Comparison of ENCODE assay signal across 19 cellular contexts in the genomic region with DNA sequence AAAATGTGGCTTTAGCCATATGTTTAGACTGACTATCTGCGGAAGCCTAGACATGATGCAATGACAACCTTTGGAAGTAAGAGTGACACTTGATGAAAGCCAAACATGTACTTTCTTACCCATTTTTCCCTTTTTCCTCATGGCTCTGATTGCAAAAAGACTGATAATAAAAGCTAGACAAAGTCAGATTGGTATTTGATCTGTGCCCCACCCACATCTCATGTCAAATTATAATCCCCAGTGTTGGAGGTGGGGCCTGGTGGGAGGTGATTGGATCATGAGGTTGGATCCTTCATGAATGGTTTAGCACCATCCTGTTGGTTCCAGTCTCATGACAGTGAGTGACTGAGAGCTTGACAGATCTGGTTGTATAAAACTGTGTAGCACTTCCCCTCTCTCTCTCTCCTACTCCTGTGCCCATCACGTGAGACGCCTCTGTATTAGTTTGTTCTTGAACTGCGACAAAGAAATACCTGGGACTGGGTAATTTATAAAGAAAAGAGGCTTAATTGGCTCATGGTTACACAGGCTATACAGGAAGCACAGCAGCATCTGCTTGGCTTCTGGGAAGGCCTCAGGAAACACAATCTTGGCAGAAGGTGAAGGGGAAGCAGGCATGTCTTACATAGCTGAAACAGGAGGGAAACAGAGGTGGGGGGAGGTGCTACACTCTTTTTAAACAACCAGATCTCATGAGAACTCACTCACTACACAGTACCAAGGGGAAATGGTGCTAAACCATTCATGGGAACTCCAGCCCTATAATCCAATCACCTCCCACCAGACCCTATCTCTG.
DNase-seq lines count a peak whose midpoint lies in the region; ATAC-seq, FAIRE-seq and TF ChIP-seq lines count a peak whose summit lies in the region.
"Had no signal": no experiment of that assay in that cellular context is flagged by ENCODE, and none has a peak within 500 bp of the region (broad histone marks: within the 10 kb centered on the region; RNA-seq: fewer than 3 reads in every experiment).

No MANE protein-coding gene starts in this region.

- no peak overlapping the region for H2BK120ac ChIP-seq in neuronal stem cell (ENCODE audit: low read depth, low read length)

- FAIRE-seq in keratinocyte (lab: Jason Lieb, UNC), result peak; percentile 26
- FAIRE-seq: A204.1, kidney had no signal

- H3K36me3 ChIP-seq in heart left ventricle, result no peaks in the 10 kb centered on the region
- H3K36me3 ChIP-seq in keratinocyte (ENCODE audit: control insufficient read depth in 2 of 2, extremely low read depth in 1 of 2, insufficient read depth in 2 of 2, low read length in 2 of 2), result no peaks in the 10 kb centered on the region
- no peaks in the 10 kb centered on the region for H3K36me3 ChIP-seq in rectal smooth muscle tissue (ENCODE audit: control insufficient read depth, insufficient read depth, low read length)
- no peaks in the 10 kb centered on the region for H3K36me3 ChIP-seq in neuronal stem cell (replicated peaks in 1 of 2; ENCODE audit: control insufficient read depth in 2 of 2, insufficient read depth in 2 of 2, low read length in 2 of 2)
- H3K36me3 ChIP-seq: prostate gland, WERI-Rb-1 had no signal

- H3K4me2 ChIP-seq in keratinocyte (ENCODE audit: control insufficient read depth, extremely low read depth, insufficient read depth, low read depth, low read length), result no peak overlapping the region
- H3K4me2 ChIP-seq in neuronal stem cell (ENCODE audit: insufficient read depth, low read length, poor library complexity, severe bottlenecking), result no peak overlapping the region
- H3K4me2 ChIP-seq: KMS-11 had no signal

- H2AFZ ChIP-seq in keratinocyte (ENCODE audit: control insufficient read depth, low read length) (no peak overlapping the region), neuronal stem cell (ENCODE audit: low read length) (no peak overlapping the region)

- ATAC-seq in heart left ventricle (peak; percentile 12 to 67 (median 40)), right cardiac atrium (no peak), HG03135 (IDR thresholded peaks at IDR 0.05; ENCODE audit: unreplicated experiment) (no peak)
- ATAC-seq: naive thymus-derived CD4-positive, alpha-beta T cell had no signal

- no peak overlapping the region for H4K91ac ChIP-seq in neuronal stem cell (ENCODE audit: low read depth, low read length, poor library complexity)

- H3K27me3 ChIP-seq in heart left ventricle, result no peaks in the 10 kb centered on the region
- H3K27me3 ChIP-seq in right cardiac atrium (ENCODE audit: control insufficient read depth, insufficient read depth), result no peaks in the 10 kb centered on the region
- no peaks in the 10 kb centered on the region for H3K27me3 ChIP-seq in keratinocyte (ENCODE audit: control insufficient read depth, extremely low read depth, insufficient read depth, low read length)
- no peaks in the 10 kb centered on the region for H3K27me3 ChIP-seq in rectal smooth muscle tissue (ENCODE audit: control insufficient read depth, insufficient read depth, low read length)
- H3K27me3 ChIP-seq in neuronal stem cell (ENCODE audit: control insufficient read depth in 3 of 3, insufficient read depth in 3 of 3, low read depth in 1 of 3, low read length in 3 of 3), result no peaks in the 10 kb centered on the region
- H3K27me3 ChIP-seq: testis had no signal

- peaks cover 0 to 28% (median 13%) of the 10 kb centered on the region in 12 donors for H3K4me1 ChIP-seq in heart left ventricle
- peaks cover 3% of the 10 kb centered on the region for H3K4me1 ChIP-seq in right cardiac atrium (ENCODE audit: control insufficient read depth, insufficient read depth, low read length)
- no peaks in the 10 kb centered on the region for H3K4me1 ChIP-seq in keratinocyte (ENCODE audit: control insufficient read depth, extremely low read depth, insufficient read depth, low read length)
- H3K4me1 ChIP-seq in rectal smooth muscle tissue (ENCODE audit: control insufficient read depth, insufficient read depth, low read length), result no peaks in the 10 kb centered on the region
- peaks cover 0 to 1% of the 10 kb centered on the region in 2 donors for H3K4me1 ChIP-seq in neuronal stem cell (ENCODE audit: control insufficient read depth in 2 of 2, insufficient read depth in 1 of 2, low read depth in 1 of 2, low read length in 2 of 2)
- H3K4me1 ChIP-seq: testis had no signal

- TF ChIP-seq POLR2A in heart left ventricle (IDR thresholded peaks at IDR 0.05), result no peak

- no peaks in the 10 kb centered on the region for H3K9me3 ChIP-seq in heart left ventricle
- H3K9me3 ChIP-seq in right cardiac atrium (ENCODE audit: control insufficient read depth, low read length), result no peaks in the 10 kb centered on the region
- no peaks in the 10 kb centered on the region for H3K9me3 ChIP-seq in keratinocyte (ENCODE audit: control insufficient read depth, low read depth, low read length)
- no peaks in the 10 kb centered on the region for H3K9me3 ChIP-seq in neuronal stem cell (replicated peaks in 1 of 2; ENCODE audit: control insufficient read depth in 2 of 2, insufficient read depth in 1 of 2, low read depth in 1 of 2, low read length in 2 of 2)
- H3K9me3 ChIP-seq: prostate gland, testis had no signal

- no peak for TF ChIP-seq CTCF in heart left ventricle (IDR thresholded peaks at IDR 0.05)
- TF ChIP-seq CTCF in keratinocyte (optimal IDR thresholded peaks at IDR 0.05 in 1 of 3, IDR thresholded peaks at IDR 0.05 in 1 of 3, conservative IDR thresholded peaks at IDR 0.05 in 1 of 3; ENCODE audit: extremely low read depth in 1 of 3, insufficient read depth in 2 of 3, low read length in 3 of 3), result no peak

- no peak overlapping the region for H2BK12ac ChIP-seq in neuronal stem cell (ENCODE audit: low read length)

- H3K18ac ChIP-seq in neuronal stem cell (ENCODE audit: low read length), result no peak overlapping the region

- dilution Hi-C loops in keratinocyte (cut with MboI; ENCODE audit: extremely low pct_ligation_motif_present, low sequenced_read_pairs), result no loop called here

- no peaks in the 10 kb centered on the region for H3K79me2 ChIP-seq in keratinocyte (ENCODE audit: control insufficient read depth, insufficient read depth, low read length)

- no peak overlapping the region for H2BK15ac ChIP-seq in neuronal stem cell (ENCODE audit: low read length)

- no peak overlapping the region for H2AK5ac ChIP-seq in neuronal stem cell (ENCODE audit: low read depth, low read length)

- no peaks in the 10 kb centered on the region for H3K79me1 ChIP-seq in neuronal stem cell (ENCODE audit: low read depth, low read length)

- H3K23ac ChIP-seq in neuronal stem cell (ENCODE audit: low read depth, low read length, poor library complexity), result no peak overlapping the region

- no peak overlapping the region for H3K4ac ChIP-seq in neuronal stem cell (ENCODE audit: low read length)

- no peak overlapping the region for H3K14ac ChIP-seq in neuronal stem cell (ENCODE audit: low read length)

- 47 to 74% (median 56%) methylated on average over 4 of the region's 4 CpGs for WGBS in heart left ventricle, 4 donors
- 60% methylated on average over 4 of the region's 4 CpGs for WGBS in right cardiac atrium
- no CpG with 5 or more reads among the region's 4 CpGs for WGBS in neuronal stem cell (ENCODE audit: extremely low coverage in 2 of 2, insufficient read length in 2 of 2, insufficient replicate concordance in 1 of 2), 2 donors

- no peak overlapping the region for H4K8ac ChIP-seq in neuronal stem cell (ENCODE audit: low read depth, low read length)

- no peaks in the 10 kb centered on the region for H4K20me1 ChIP-seq in keratinocyte (ENCODE audit: control insufficient read depth, extremely low read depth, insufficient read depth, low read length)

- intact Hi-C loops in heart left ventricle (cut with DNase I), result no loop called here
- intact Hi-C loops in right cardiac atrium (cut with DNase I), result no loop called here

- no peak overlapping the region for H2BK5ac ChIP-seq in neuronal stem cell (ENCODE audit: low read length)

- no peaks in the 10 kb centered on the region for H3K9me1 ChIP-seq in keratinocyte (ENCODE audit: control insufficient read depth, extremely low read depth, insufficient read depth, low read length)

- H3K27ac ChIP-seq in heart left ventricle (peak overlapping the region in 10 of 12 donors; percentile 23 to 68 (median 36)), right cardiac atrium (ENCODE audit: low read length) (no peak overlapping the region), keratinocyte (ENCODE audit: control insufficient read depth, insufficient read depth, low read length) (no peak overlapping the region), rectal smooth muscle tissue (ENCODE audit: low read depth, low read length) (peak overlapping the region; percentile 3), neuronal stem cell (replicated peaks; ENCODE audit: low read length) (no peak overlapping the region)
- H3K27ac ChIP-seq: HL-60, KMS-11, prostate gland, WERI-Rb-1 had no signal

- H3K4me3 ChIP-seq in heart left ventricle, result no peak overlapping the region
- no peak overlapping the region for H3K4me3 ChIP-seq in right cardiac atrium (ENCODE audit: low read length)
- no peak overlapping the region for H3K4me3 ChIP-seq in keratinocyte (ENCODE audit: control insufficient read depth in 2 of 3, extremely low read depth in 1 of 3, insufficient read depth in 2 of 3, low read depth in 1 of 3, low read length in 3 of 3)
- no peak overlapping the region for H3K4me3 ChIP-seq in rectal smooth muscle tissue (ENCODE audit: low read length)
- no peak overlapping the region for H3K4me3 ChIP-seq in neuronal stem cell (ENCODE audit: low read length in 2 of 2)
- H3K4me3 ChIP-seq: prostate gland, testis had no signal

- DNase-seq in heart left ventricle, result no peak
- no peak for DNase-seq in right cardiac atrium
- no peak for DNase-seq in keratinocyte (ENCODE audit: low read depth, low spot score)
- no peak for DNase-seq in activated CD8-positive, alpha-beta memory T cell treated with anti-CD3 and anti-CD28 coated beads for 24 hours
- no peak for DNase-seq in stimulated activated CD8-positive, alpha-beta memory T cell treated with anti-CD3 and anti-CD28 coated beads, Interleukin-4, amount 100 ng/mL, for 48 hours
- DNase-seq in neuronal stem cell (ENCODE audit: low spot score), result no peak
- DNase-seq: CD4-positive, alpha-beta memory T cell; head of caudate nucleus; kidney; naive thymus-derived CD4-positive, alpha-beta T cell; NCI-H146; testis; WERI-Rb-1 had no signal

- H3K9ac ChIP-seq in keratinocyte (ENCODE audit: control insufficient read depth, extremely low read depth, insufficient read depth, low read length) (no peak overlapping the region), rectal smooth muscle tissue (ENCODE audit: low read length) (no peak overlapping the region), neuronal stem cell (ENCODE audit: low read depth, low read length, poor library complexity) (no peak overlapping the region)
- H3K9ac ChIP-seq: KMS-11 had no signal

Comparison
In these comparisons a context has a peak if more than half of its experiments do, and no peak if none do; other contexts are left out.
1. ATAC-seq: peak in heart left ventricle (4 of 4); none in right cardiac atrium (0 of 2) and HG03135 (single experiment).
2. H3K27ac ChIP-seq: peak in heart left ventricle (10 of 12) and rectal smooth muscle tissue (single experiment); none in right cardiac atrium (single experiment), keratinocyte (single experiment) and neuronal stem cell (single experiment).